In genomic region chr2:140734992-140735391, GRCh38 we compare ENCODE assay signal across 26 cellular contexts.
DNase-seq lines count a peak whose midpoint lies in the region; FAIRE-seq and TF ChIP-seq lines count a peak whose summit lies in the region.
"Had no signal": no experiment of that assay in that cellular context is flagged by ENCODE, and none has a peak within 500 bp of the region (broad histone marks: within the 10 kb centered on the region; RNA-seq: fewer than 3 reads in every experiment).

No MANE protein-coding gene starts in this region.

- no peak overlapping the region for H4K8ac ChIP-seq in trophoblast cell (ENCODE audit: low read depth, low read length)

- no peaks in the 10 kb centered on the region for H3K79me2 ChIP-seq in trophoblast cell (ENCODE audit: control insufficient read depth, insufficient read depth, low read length, poor library complexity)
- H3K79me2 ChIP-seq: hepatocyte had no signal

- FAIRE-seq in HTR-8/SVneo (lab: Jason Lieb, UNC), result no peak
- FAIRE-seq: GM12891, pancreas had no signal

- H3K36me3 ChIP-seq in trophoblast cell (ENCODE audit: control insufficient read depth in 1 of 2, insufficient read depth in 2 of 2, low read length in 2 of 2), result no peaks in the 10 kb centered on the region
- H3K36me3 ChIP-seq: left lung, pancreas, SJSA1, stomach, tibial nerve had no signal

- H2BK120ac ChIP-seq in trophoblast cell (ENCODE audit: insufficient read depth, low read length, poor library complexity), result no peak overlapping the region

- H3K9me3 ChIP-seq in trophoblast cell (ENCODE audit: insufficient read depth, low read depth, low read length), result no peaks in the 10 kb centered on the region
- H3K9me3 ChIP-seq: pancreas, SJSA1, stomach had no signal

- no peak overlapping the region for H4K91ac ChIP-seq in trophoblast cell (ENCODE audit: low read depth, low read length)

- H3K23ac ChIP-seq in trophoblast cell (ENCODE audit: low read length), result no peak overlapping the region

- TF ChIP-seq CTCF in epithelial cell of esophagus (IDR thresholded peaks at IDR 0.05; ENCODE audit: insufficient read depth, low read depth, low read length, missing control alignments), result no peak

- no peak overlapping the region for H2AFZ ChIP-seq in trophoblast cell (ENCODE audit: insufficient read depth, low read length, poor library complexity)
- H2AFZ ChIP-seq: hepatocyte had no signal

- no peak overlapping the region for H3K27ac ChIP-seq in trophoblast cell (ENCODE audit: low read depth, low read length)
- H3K27ac ChIP-seq: hepatocyte, left lung, pancreas, SJSA1, stomach, tibial nerve, VCaP had no signal

- DNase-seq in NCI-H146 (lab: John Stamatoyannopoulos, UW) (peak; percentile 13), NCI-H146 treated with DMSO at 0.1 percent for 48 hours (lab: John Stamatoyannopoulos, UW; ENCODE audit: unreplicated experiment) (no peak), NCI-H1417 (lab: John Stamatoyannopoulos, UW) (peak in 2 of 3 experiments; percentile 63 to 84), NCI-H774 (lab: John Stamatoyannopoulos, UW) (peak; percentile 8), epithelial cell of esophagus (ENCODE audit: low read depth) (peak; percentile 10), UCSD-AML1 (lab: John Stamatoyannopoulos, UW; ENCODE audit: unreplicated experiment) (no peak), HTR-8/SVneo (ENCODE audit: insufficient read length, low spot score) (no peak), trophoblast cell (no peak)
- DNase-seq: 8988T; activated CD4-positive, alpha-beta T cell treated with anti-CD3 and anti-CD28 coated beads, Interleukin-2, amount 50 U/mL, for 1 hour; activated naive CD8-positive, alpha-beta T cell treated with anti-CD3 and anti-CD28 coated beads, Interleukin-2, amount 10 ng/mL, durations not matched to agents 7 days and 5 days; DMS79 treated with DMSO at 0.1 percent for 48 hours; foreskin melanocyte; left lung; midbrain; natural killer cell; NCI-H2029 treated with DMSO at 0.1 percent for 48 hours; NCI-H510A; pancreas; right cardiac atrium; stomach had no signal

- no peak overlapping the region for H3K4ac ChIP-seq in trophoblast cell (ENCODE audit: low read depth, low read length)

- H3K4me1 ChIP-seq in trophoblast cell (ENCODE audit: control insufficient read depth in 1 of 2, insufficient read depth in 2 of 2, low read length in 2 of 2), result no peaks in the 10 kb centered on the region
- H3K4me1 ChIP-seq: left lung, pancreas, SJSA1, stomach, tibial nerve had no signal

- H3K18ac ChIP-seq in trophoblast cell (ENCODE audit: low read length), result no peak overlapping the region

- H4K12ac ChIP-seq in trophoblast cell (ENCODE audit: low read depth, low read length), result no peak overlapping the region

- H2BK12ac ChIP-seq in trophoblast cell (ENCODE audit: low read length), result no peak overlapping the region

- no peak overlapping the region for H3K14ac ChIP-seq in trophoblast cell (ENCODE audit: low read length)

- no CpG with 5 or more reads among the region's 3 CpGs for WGBS in trophoblast cell (ENCODE audit: extremely low coverage, insufficient coverage, insufficient read length)

- H3K79me1 ChIP-seq in trophoblast cell (ENCODE audit: low read length), result no peaks in the 10 kb centered on the region

- no peak overlapping the region for H3K4me2 ChIP-seq in trophoblast cell (ENCODE audit: low read length)
- H3K4me2 ChIP-seq: hepatocyte had no signal

- H2BK5ac ChIP-seq in trophoblast cell (ENCODE audit: low read depth, low read length, poor library complexity), result no peak overlapping the region

- H3K4me3 ChIP-seq in epithelial cell of esophagus (ENCODE audit: low read length) (no peak overlapping the region), trophoblast cell (ENCODE audit: low read depth, low read length) (no peak overlapping the region)
- H3K4me3 ChIP-seq: hepatocyte, left lung, pancreas, SJSA1, stomach, tibial nerve had no signal

- H2AK5ac ChIP-seq in trophoblast cell (ENCODE audit: low read length), result no peak overlapping the region

- no peaks in the 10 kb centered on the region for H3K27me3 ChIP-seq in trophoblast cell (ENCODE audit: insufficient read depth, low read length)
- H3K27me3 ChIP-seq: hepatocyte, left lung, pancreas, SJSA1, stomach, tibial nerve had no signal

- H3K9ac ChIP-seq in trophoblast cell (ENCODE audit: low read length), result no peak overlapping the region

Comparison
In these comparisons a context has a peak if more than half of its experiments do, and no peak if none do; other contexts are left out.
1. DNase-seq: peak in NCI-H146 (single experiment), NCI-H1417 (2 of 3), NCI-H774 (single experiment) and epithelial cell of esophagus (single experiment); none in NCI-H146 treated with DMSO at 0.1 percent for 48 hours (single experiment), UCSD-AML1 (single experiment), HTR-8/SVneo (single experiment) and trophoblast cell (0 of 2).